Comparison of ENCODE assay signal across 2 cellular contexts in the genomic region with DNA sequence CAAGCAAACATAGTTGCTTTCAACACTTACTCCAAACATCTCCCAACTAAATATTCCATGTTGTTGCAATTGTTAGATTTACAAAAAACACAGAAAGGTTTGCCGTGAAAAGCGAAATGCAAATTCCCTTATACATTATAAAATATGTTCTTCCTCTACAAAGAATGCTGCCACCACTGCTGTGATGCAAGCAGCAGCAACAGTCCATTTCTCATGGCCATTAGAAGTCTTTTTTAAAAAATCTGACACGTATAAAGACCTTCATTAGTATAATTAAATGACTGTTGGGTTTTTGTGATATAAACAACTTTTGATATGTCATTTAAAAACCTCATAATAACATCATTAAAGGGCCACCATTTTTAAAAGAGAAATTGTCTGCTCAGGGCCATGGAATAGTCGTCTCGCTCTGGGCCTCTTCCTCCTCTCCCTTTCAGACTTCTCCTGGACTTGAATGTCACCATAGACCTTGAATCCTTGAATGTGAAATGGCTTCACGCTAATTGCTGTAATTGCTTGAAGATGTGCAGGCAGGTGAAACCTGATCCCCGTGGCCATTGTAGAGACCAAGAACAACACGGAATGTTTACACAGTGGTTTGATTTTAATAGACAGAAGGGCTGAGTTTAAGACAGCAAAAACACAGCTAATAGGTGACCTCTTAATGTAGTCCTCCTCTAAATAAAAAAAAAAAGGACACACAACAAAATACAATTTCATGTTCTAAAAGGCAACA.
TF ChIP-seq lines count a peak whose summit lies in the region.

No MANE protein-coding gene starts in this region.

TF ChIP-seq in A549, 52 proteins besides CTCF, POLR2A, EP300 and RAD21 (continued from another document):
- no peak for TF ChIP-seq MAZ (IDR thresholded peaks at IDR 0.05; ENCODE audit: borderline replicate concordance, low read depth, low read length)

TF ChIP-seq in liver, 16 proteins besides CTCF, POLR2A, EP300 and RAD21 (continued from another document):
- TF ChIP-seq, protein P1, sequence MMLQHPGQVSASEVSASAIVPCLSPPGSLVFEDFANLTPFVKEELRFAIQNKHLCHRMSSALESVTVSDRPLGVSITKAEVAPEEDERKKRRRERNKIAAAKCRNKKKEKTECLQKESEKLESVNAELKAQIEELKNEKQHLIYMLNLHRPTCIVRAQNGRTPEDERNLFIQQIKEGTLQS (IDR thresholded peaks at IDR 0.05): no peak
- TF ChIP-seq TAF1 (conservative IDR thresholded peaks at IDR 0.05) (no peak), YY1 (IDR thresholded peaks at IDR 0.05) (peak; percentile 96), REST (IDR thresholded peaks at IDR 0.05) (peak; percentile 35), EGR1 (IDR thresholded peaks at IDR 0.05; ENCODE audit: low read depth in 2 of 2) (no peak)
